In genomic region chr9:18947772-18948391, GRCh38 we compare ENCODE assay signal across 13 cellular contexts.
A peak's percentile ranks its signal among the peaks of the same experiment; 100 is the strongest.
DNase-seq lines count a peak whose midpoint lies in the region; FAIRE-seq and TF ChIP-seq lines count a peak whose summit lies in the region.
"Had no signal": no experiment of that assay in that cellular context is flagged by ENCODE, and none has a peak within 500 bp of the region (broad histone marks: within the 10 kb centered on the region; RNA-seq: fewer than 3 reads in every experiment).

No MANE protein-coding gene starts in this region.

- H4K20me1 ChIP-seq in BLaER1, result no peaks in the 10 kb centered on the region

- H3K36me3 ChIP-seq in BLaER1 (no peaks in the 10 kb centered on the region), brain microvascular endothelial cell (replicated peaks) (no peaks in the 10 kb centered on the region), H7 (replicated peaks; ENCODE audit: control insufficient read depth, insufficient read depth, low read length) (no peaks in the 10 kb centered on the region)
- H3K36me3 ChIP-seq: breast epithelium had no signal

- H3K4me2 ChIP-seq in BLaER1, result peak overlapping the region; percentile 58

- FAIRE-seq in GM12891 (lab: Jason Lieb, UNC), result no peak
- FAIRE-seq: endothelial cell of umbilical vein had no signal

- no peaks in the 10 kb centered on the region for H3K9me3 ChIP-seq in BLaER1
- H3K9me3 ChIP-seq: breast epithelium had no signal

- TF ChIP-seq POLR2A in GM12891 (IDR thresholded peaks at IDR 0.05; ENCODE audit: low read depth, low read length), result no peak

- CTCF ChIA-PET in HEK293T (lab: Yijun Ruan, JAX), result no interaction called here

- in situ Hi-C loops in brain microvascular endothelial cell (cut with HindIII; ENCODE audit: low pct_ligation_motif_present, low sequenced_read_pairs), result no loop called here

- no peak overlapping the region for H3K9ac ChIP-seq in BLaER1

- POLR2A ChIA-PET in HEK293T (lab: Yijun Ruan, JAX), result no interaction called here

- peak; percentile 12 for TF ChIP-seq CTCF in brain microvascular endothelial cell (IDR thresholded peaks at IDR 0.05; ENCODE audit: low read depth, low read length, missing control alignments)

- H3K4me3 ChIP-seq in BLaER1 (no peak overlapping the region), brain microvascular endothelial cell (ENCODE audit: low read depth, low read length) (no peak overlapping the region), H7 (ENCODE audit: insufficient read depth, low read depth, low read length) (no peak overlapping the region)
- H3K4me3 ChIP-seq: breast epithelium had no signal

- no peak overlapping the region for H3K27ac ChIP-seq in BLaER1
- no peak overlapping the region for H3K27ac ChIP-seq in brain microvascular endothelial cell
- H3K27ac ChIP-seq: breast epithelium had no signal

- H3K27me3 ChIP-seq in BLaER1 (no peaks in the 10 kb centered on the region), brain microvascular endothelial cell (replicated peaks) (no peaks in the 10 kb centered on the region), H7 (ENCODE audit: control insufficient read depth, insufficient read depth, low read length) (no peaks in the 10 kb centered on the region)
- H3K27me3 ChIP-seq: breast epithelium had no signal

- DNase-seq in HEK293T (ENCODE audit: extremely low spot score) (peak; percentile 52), NCI-H2227 (lab: John Stamatoyannopoulos, UW; ENCODE audit: unreplicated experiment) (peak; percentile 89), brain microvascular endothelial cell (no peak), H7 (no peak), HPDE6-E6E7 (ENCODE audit: extremely low spot score) (no peak), GM12891 (ENCODE audit: insufficient read length, low spot score) (no peak)
- no peak for DNase-seq in stimulated activated CD4-positive, alpha-beta T cell treated with anti-CD3 and anti-CD28 coated beads, Interleukin-4, amount 100 ng/mL, for 24 hours
- DNase-seq: activated CD4-positive, CD25-positive, alpha-beta regulatory T cell; HCEC 1CT; hippocampal formation had no signal

- H3K4me1 ChIP-seq in BLaER1, result peaks cover 29% of the 10 kb centered on the region
- H3K4me1 ChIP-seq: breast epithelium had no signal

TF ChIP-seq in HEK293T, 16 proteins besides CTCF, POLR2A, EP300 and RAD21:
- TF ChIP-seq TARDBP (IDR thresholded peaks at IDR 0.05) (no peak), CTBP1 (IDR thresholded peaks at IDR 0.05; ENCODE audit: borderline replicate concordance) (0 out of 2 replicates have a peak, but pooled peaks have one; percentile 5), HDGF (IDR thresholded peaks at IDR 0.05; ENCODE audit: borderline replicate concordance) (no peak), FOXK2 (IDR thresholded peaks at IDR 0.05) (no peak), BHLHE40 (IDR thresholded peaks at IDR 0.05; ENCODE audit: borderline replicate concordance) (no peak), ELF4 (IDR thresholded peaks at IDR 0.05) (no peak), SUZ12 (IDR thresholded peaks at IDR 0.05) (no peak), PKNOX1 (IDR thresholded peaks at IDR 0.05) (peak; percentile 82), LEF1 (IDR thresholded peaks at IDR 0.05; ENCODE audit: borderline replicate concordance) (no peak), L3MBTL2 (conservative IDR thresholded peaks at IDR 0.05) (0 out of 2 replicates have a peak, but pooled peaks have one; percentile 51)

TF ChIP-seq in GM12891, 5 proteins besides CTCF, POLR2A, EP300 and RAD21:
- TF ChIP-seq PAX5 (IDR thresholded peaks at IDR 0.05; ENCODE audit: insufficient read depth, low read length, severe bottlenecking), result no peak
- no peak for TF ChIP-seq TAF1 (IDR thresholded peaks at IDR 0.05; ENCODE audit: low read depth, low read length)
- TF ChIP-seq SPI1 (IDR thresholded peaks at IDR 0.05; ENCODE audit: low read depth, low read length), result no peak
- no peak for TF ChIP-seq POU2F2 (IDR thresholded peaks at IDR 0.05; ENCODE audit: low read depth, low read length)
- no peak for TF ChIP-seq POLR2AphosphoS5 (IDR thresholded peaks at IDR 0.05; ENCODE audit: low read depth, low read length)

Comparison
In these comparisons a context has a peak if more than half of its experiments do, and no peak if none do; other contexts are left out.
1. DNase-seq: peak in HEK293T (single experiment) and NCI-H2227 (single experiment); none in brain microvascular endothelial cell (single experiment), H7 (single experiment), HPDE6-E6E7 (single experiment), GM12891 (single experiment) and stimulated activated CD4-positive, alpha-beta T cell treated with anti-CD3 and anti-CD28 coated beads, Interleukin-4, amount 100 ng/mL, for 24 hours (single experiment).